Comparison of ENCODE assay signal across 10 cellular contexts in genomic region chr9:120904061-120904998, GRCh38. TPM values are rescaled to one million over a fixed set of nuclear protein-coding genes. Genes with fewer than 3 reads are reported as not detected.
A peak's percentile ranks its signal among the peaks of the same experiment; 100 is the strongest.
DNase-seq lines count a peak whose midpoint lies in the region; ATAC-seq, FAIRE-seq and TF ChIP-seq lines count a peak whose summit lies in the region.
"Had no signal": no experiment of that assay in that cellular context is flagged by ENCODE, and none has a peak within 500 bp of the region (broad histone marks: within the 10 kb centered on the region; RNA-seq: fewer than 3 reads in every experiment).

No MANE protein-coding gene starts in this region.

- FAIRE-seq in HepG2 (lab: Jason Lieb, UNC) (no peak), urothelium cell line (lab: Jason Lieb, UNC) (no peak)
- FAIRE-seq: kidney had no signal

- no peaks in the 10 kb centered on the region for H3K27me3 ChIP-seq in right lobe of liver
- H3K27me3 ChIP-seq in HepG2 (ENCODE audit: control insufficient read depth in 1 of 2, insufficient read depth in 2 of 2, low read length in 2 of 2): peaks cover 0 to 18% of the 10 kb centered on the region in 2 experiments; a peak in 2 of 5 replicates
- no peaks in the 10 kb centered on the region for H3K27me3 ChIP-seq in transverse colon
- H3K27me3 ChIP-seq: thyroid gland had no signal

- intact Hi-C loops in right lobe of liver (cut with DNase I) (no loop called here), HepG2 (cut with micrococcal nuclease; ENCODE audit: unreplicated experiment) (no loop called here), activated B cell treated with CpG ODN at 0.5 μM for 24 hours (cut with micrococcal nuclease) (loop anchor here (1.0 kb wide), 1 partner anchor 32 kb away; no protein-coding TSS in a partner anchor), transverse colon (cut with DNase I; ENCODE audit: low total_unique reads) (no loop called here)

- TF ChIP-seq CTCF in right lobe of liver (IDR thresholded peaks at IDR 0.05) (no peak), HepG2 (CRISPR knock-in tag; IDR thresholded peaks at IDR 0.05) (no peak), activated B cell treated with CpG ODN at 0.5 μM for 24 hours (IDR thresholded peaks at IDR 0.05) (no peak), transverse colon (IDR thresholded peaks at IDR 0.05) (no peak)

- H3K27ac ChIP-seq in right lobe of liver (no peak overlapping the region), HepG2 (ENCODE audit: extremely low read length, insufficient read depth, low read length) (no peak overlapping the region), transverse colon (peak overlapping the region in 3 of 4 donors; percentile 18 to 53 (median 34))
- H3K27ac ChIP-seq: thyroid gland had no signal

- H4K20me1 ChIP-seq in HepG2 (ENCODE audit: insufficient read depth, low read length): no peaks in the 10 kb centered on the region

- peaks cover 68% of the 10 kb centered on the region for H3K4me1 Mint-ChIP-seq in activated B cell treated with CpG ODN at 0.5 μM for 24 hours
- peaks cover 71% of the 10 kb centered on the region for H3K4me1 Mint-ChIP-seq in central memory CD8-positive, alpha-beta T cell

- ATAC-seq in right lobe of liver (peak in 3 of 4 donors; percentile 26 to 43 (median 28)), HepG2 (no peak; the same call in 2 of the 3 replicates), activated B cell treated with CpG ODN at 0.5 μM for 24 hours (ENCODE audit: low read depth) (peak; percentile 53), HG02884 (IDR thresholded peaks at IDR 0.05; ENCODE audit: unreplicated experiment) (no peak)
- peak; percentile 76 for ATAC-seq in central memory CD8-positive, alpha-beta T cell (replicated peaks; ENCODE audit: extremely low read depth, poor library complexity, severe bottlenecking)

- CTCF ChIA-PET in HepG2 (lab: Yijun Ruan, JAX; ENCODE audit: low intra/inter-chr PET ratio, low total read pairs): no interaction called here
- CTCF ChIA-PET in activated B cell treated with CpG ODN at 0.5 μM for 24 hours (lab: Charles Lee): interaction anchor here (1.0 to 2.6 kb wide), 5 partner anchors 9 to 33 kb away, joined by 3 to 8 read pairs (median 4); no protein-coding TSS in a partner anchor

- no peak overlapping the region for H2AFZ ChIP-seq in HepG2 (ENCODE audit: low read length)

- in situ Hi-C loops in HepG2 (cut with HindIII; ENCODE audit: extremely low pct_ligation_motif_present, low pct_unique_long_range_greater_than_20kb) (no loop called here), transverse colon (cut with MboI; ENCODE audit: low pct_ligation_motif_present in 1 of 4, low pct_unique_long_range_greater_than_20kb in 1 of 4, low sequenced_read_pairs in 3 of 4) (no loop called here)

- H3K36me3 ChIP-seq in right lobe of liver: no peaks in the 10 kb centered on the region
- H3K36me3 ChIP-seq in HepG2 (replicated peaks in 1 of 2; ENCODE audit: control insufficient read depth in 1 of 2, insufficient read depth in 2 of 2, low read length in 2 of 2): no peaks in the 10 kb centered on the region
- H3K36me3 ChIP-seq in transverse colon: no peaks in the 10 kb centered on the region
- H3K36me3 ChIP-seq: thyroid gland had no signal

- no TSS peak for BruUV-seq in HepG2 (replicated peaks; lab: Mats Ljungman, UMichigan)

- DNase-seq in right lobe of liver (no peak), HepG2 (ENCODE audit: low spot score) (no peak), activated B cell treated with CpG ODN at 0.5 μM for 24 hours (no peak), transverse colon (peak; percentile 43), urothelium cell line (ENCODE audit: low spot score) (no peak), NCI-H226 (no peak)
- DNase-seq in central memory CD8-positive, alpha-beta T cell (ENCODE audit: low spot score in 2 of 2): peak in 1 of 2 donors; percentile 52
- DNase-seq: kidney had no signal

- no peak overlapping the region for H3K4me3 ChIP-seq in right lobe of liver
- no peak overlapping the region for H3K4me3 ChIP-seq in HepG2 (replicated peaks in 1 of 3; ENCODE audit: insufficient read depth in 1 of 3, low read depth in 2 of 3, low read length in 3 of 3)
- no peak overlapping the region for H3K4me3 ChIP-seq in transverse colon
- H3K4me3 ChIP-seq: thyroid gland had no signal

- peaks cover 82% of the 10 kb centered on the region for H3K36me3 Mint-ChIP-seq in activated B cell treated with CpG ODN at 0.5 μM for 24 hours (ENCODE audit: low read depth)
- peaks cover 36% of the 10 kb centered on the region for H3K36me3 Mint-ChIP-seq in central memory CD8-positive, alpha-beta T cell (ENCODE audit: insufficient read depth)

- TF ChIP-seq RAD21 in HepG2 (CRISPR knock-in tag; IDR thresholded peaks at IDR 0.05): no peak

- TF ChIP-seq POLR2A in right lobe of liver (IDR thresholded peaks at IDR 0.05) (no peak), HepG2 (IDR thresholded peaks at IDR 0.05; ENCODE audit: insufficient read depth in 1 of 2, low read depth in 2 of 2, low read length in 2 of 2) (no peak), transverse colon (IDR thresholded peaks at IDR 0.05) (no peak)

- TF ChIP-seq EP300 in HepG2 (IDR thresholded peaks at IDR 0.05; ENCODE audit: low read depth in 2 of 2, low read length in 2 of 2) (no peak), HepG2 (CRISPR knock-in tag; IDR thresholded peaks at IDR 0.05; ENCODE audit: borderline replicate concordance) (no peak), transverse colon (IDR thresholded peaks at IDR 0.05; ENCODE audit: low read depth) (no peak)

- no peak overlapping the region for H3K9ac ChIP-seq in HepG2 (ENCODE audit: insufficient read depth, low read depth, low read length)

- POLR2A ChIA-PET in HepG2 (lab: Yijun Ruan, JAX) (no interaction called here), activated B cell treated with CpG ODN at 0.5 μM for 24 hours (lab: Charles Lee) (interaction anchor here (0.6 to 8.3 kb wide), 11 partner anchors 12 to 162 kb away, joined by 3 to 61 read pairs (median 4); partner anchors contain the start of genes FBXW2, PHF19 and TRAF1)

- WGBS in right lobe of liver (ENCODE audit: insufficient coverage, low coverage, low lambda C conversion rate, missing lambda C conversion rate): 88% methylated on average over 5 of the region's 16 CpGs
- WGBS in HepG2 (ENCODE audit: low lambda C conversion rate): 62% methylated on average over 8 of the region's 16 CpGs
- 85 to 89% methylated on average over 4 to 15 of the region's 16 CpGs for WGBS in transverse colon (ENCODE audit: low coverage in 1 of 2), 2 donors

- no peaks in the 10 kb centered on the region for H3K27me3 Mint-ChIP-seq in activated B cell treated with CpG ODN at 0.5 μM for 24 hours
- H3K27me3 Mint-ChIP-seq in central memory CD8-positive, alpha-beta T cell: no peaks in the 10 kb centered on the region

- H3K79me2 ChIP-seq in HepG2 (ENCODE audit: insufficient read depth, low read length): no peaks in the 10 kb centered on the region

- no peaks in the 10 kb centered on the region for H3K4me1 ChIP-seq in right lobe of liver
- no peaks in the 10 kb centered on the region for H3K4me1 ChIP-seq in HepG2 (ENCODE audit: insufficient read depth, low read length)
- no peaks in the 10 kb centered on the region for H3K4me1 ChIP-seq in transverse colon
- H3K4me1 ChIP-seq: thyroid gland had no signal

- H3K27ac Mint-ChIP-seq in activated B cell treated with CpG ODN at 0.5 μM for 24 hours: peak overlapping the region; percentile 74
- H3K27ac Mint-ChIP-seq in central memory CD8-positive, alpha-beta T cell (ENCODE audit: low read depth): peak overlapping the region; percentile 96

- no peak overlapping the region for H3K4me2 ChIP-seq in HepG2 (ENCODE audit: low read depth, low read length)

- H3K9me3 ChIP-seq in right lobe of liver: no peaks in the 10 kb centered on the region
- H3K9me3 ChIP-seq in HepG2 (ENCODE audit: low read length): no peaks in the 10 kb centered on the region
- no peaks in the 10 kb centered on the region for H3K9me3 ChIP-seq in transverse colon
- H3K9me3 ChIP-seq: thyroid gland had no signal

- peak overlapping the region; percentile 24 for H3K4me3 Mint-ChIP-seq in activated B cell treated with CpG ODN at 0.5 μM for 24 hours
- peak overlapping the region; percentile 63 for H3K4me3 Mint-ChIP-seq in central memory CD8-positive, alpha-beta T cell

- no peaks in the 10 kb centered on the region for H3K9me3 Mint-ChIP-seq in activated B cell treated with CpG ODN at 0.5 μM for 24 hours
- no peaks in the 10 kb centered on the region for H3K9me3 Mint-ChIP-seq in central memory CD8-positive, alpha-beta T cell

RNA-seq across cellular contexts. Expression of gene TRAF1, which starts 22.3 kb away (rescaled TPM):
- 1 to 10 TPM in 5 of 6 experiments, under 1 TPM in 1; 0.99 to 2.5 (median 2.1) TPM for total RNA-seq in right lobe of liver
- 0.11 and 0.44 TPM in 2 replicates for total RNA-seq in HepG2 (2016; rRNA removed; fragmentation: Illumina TruSeq; extraction: Trizol)
- 0.09 and 0.10 TPM in 2 replicates for total RNA-seq in HepG2 (2016; cell fraction: cytosol; rRNA removed; fragmentation: Illumina TruSeq; extraction: Trizol; ENCODE audit: low read depth)
- 0.25 and 0.39 TPM in 2 replicates for total RNA-seq in HepG2 (2016; cell fraction: insoluble cytoplasmic fraction; rRNA removed; fragmentation: Illumina TruSeq; extraction: Trizol)
- total RNA-seq in HepG2 (2016; cell fraction: membrane; rRNA removed; fragmentation: Illumina TruSeq; extraction: Trizol): 0.09 and 0.21 TPM in 2 replicates
- 0.75 and 0.87 TPM in 2 replicates for total RNA-seq in HepG2 (2016; cell fraction: nucleus; rRNA removed; fragmentation: Illumina TruSeq; extraction: Trizol)
- polyA plus RNA-seq in HepG2 (2011; rRNA removed): 1.0 and 1.8 TPM in 2 replicates
- 0.48 and 0.60 TPM in 2 replicates for polyA plus RNA-seq in HepG2 (2011; cell fraction: cytosol; rRNA removed)
- 5.5 and 7.6 TPM in 2 replicates for polyA plus RNA-seq in HepG2 (2011; cell fraction: nucleus; rRNA removed)
- 0.59 and 0.96 TPM in 2 replicates for polyA plus RNA-seq in HepG2 (2012)
- polyA plus RNA-seq in HepG2 (2016; cell fraction: cytosol; fragmentation: Illumina TruSeq; extraction: Trizol; ENCODE audit: low read depth): 0.07 and 0.10 TPM in 2 replicates
- 0.19 and 0.26 TPM in 2 replicates for polyA plus RNA-seq in HepG2 (2016; cell fraction: insoluble cytoplasmic fraction; fragmentation: Illumina TruSeq; extraction: Trizol; ENCODE audit: low read depth)
- polyA plus RNA-seq in HepG2 (2016; cell fraction: membrane; fragmentation: Illumina TruSeq; extraction: Trizol; ENCODE audit: low read depth): 0.09 and 0.19 TPM in 2 replicates
- 2.2 TPM in 2 replicates for polyA plus RNA-seq in HepG2 (2016; cell fraction: nucleus; fragmentation: Illumina TruSeq; extraction: Trizol; ENCODE audit: insufficient read depth, low read depth)
- polyA minus RNA-seq in HepG2 (2011; rRNA and poly(A)+ RNA removed; ENCODE audit: low replicate concordance): 0.91 and 1.4 TPM in 2 replicates
- polyA minus RNA-seq in HepG2 (2011; cell fraction: cytosol; rRNA and poly(A)+ RNA removed): 0.09 and 0.20 TPM in 2 replicates
- 3.5 and 3.7 TPM in 2 replicates for polyA minus RNA-seq in HepG2 (2011; cell fraction: nucleus; rRNA and poly(A)+ RNA removed)
- 115 and 130 TPM in 2 replicates for total RNA-seq in activated B cell treated with CpG ODN at 0.5 μM for 24 hours
- total RNA-seq in transverse colon: 1 to 10 TPM; 2.2 to 7.2 (median 4.3) TPM

RNA-seq across cellular contexts. Expression of gene PHF19, which starts 27.3 kb away (rescaled TPM):
- total RNA-seq in right lobe of liver (1 to 10 TPM; 2.2 to 8.0 (median 5.2) TPM), HepG2 (2016; rRNA removed; fragmentation: Illumina TruSeq; extraction: Trizol) (38.9 and 41.3 TPM in 2 replicates), activated B cell treated with CpG ODN at 0.5 μM for 24 hours (50.2 and 55.3 TPM in 2 replicates), transverse colon (10 to 100 TPM in 2 of 4 donors, 1 to 10 TPM in 2; 6.7 to 11.1 (median 9.3) TPM)
- 37.4 and 48.9 TPM in 2 replicates for total RNA-seq in HepG2 (2016; cell fraction: cytosol; rRNA removed; fragmentation: Illumina TruSeq; extraction: Trizol; ENCODE audit: low read depth)
- total RNA-seq in HepG2 (2016; cell fraction: insoluble cytoplasmic fraction; rRNA removed; fragmentation: Illumina TruSeq; extraction: Trizol): 37.1 and 41.5 TPM in 2 replicates
- 43.2 and 56.9 TPM in 2 replicates for total RNA-seq in HepG2 (2016; cell fraction: membrane; rRNA removed; fragmentation: Illumina TruSeq; extraction: Trizol)
- 34.7 and 40.7 TPM in 2 replicates for total RNA-seq in HepG2 (2016; cell fraction: nucleus; rRNA removed; fragmentation: Illumina TruSeq; extraction: Trizol)
- polyA plus RNA-seq in HepG2 (2011; rRNA removed): 25.5 and 29.7 TPM in 2 replicates
- polyA plus RNA-seq in HepG2 (2011; cell fraction: cytosol; rRNA removed): 20.2 and 33.0 TPM in 2 replicates
- 61.0 and 76.3 TPM in 2 replicates for polyA plus RNA-seq in HepG2 (2011; cell fraction: nucleus; rRNA removed)
- polyA plus RNA-seq in HepG2 (2012): 20.3 and 24.3 TPM in 2 replicates
- polyA plus RNA-seq in HepG2 (2016; cell fraction: cytosol; fragmentation: Illumina TruSeq; extraction: Trizol; ENCODE audit: low read depth): 79.2 and 107 TPM in 2 replicates
- polyA plus RNA-seq in HepG2 (2016; cell fraction: insoluble cytoplasmic fraction; fragmentation: Illumina TruSeq; extraction: Trizol; ENCODE audit: low read depth): 42.2 and 45.3 TPM in 2 replicates
- polyA plus RNA-seq in HepG2 (2016; cell fraction: membrane; fragmentation: Illumina TruSeq; extraction: Trizol; ENCODE audit: low read depth): 66.8 and 74.2 TPM in 2 replicates
- polyA plus RNA-seq in HepG2 (2016; cell fraction: nucleus; fragmentation: Illumina TruSeq; extraction: Trizol; ENCODE audit: insufficient read depth, low read depth): 60.4 and 66.8 TPM in 2 replicates
- polyA minus RNA-seq in HepG2 (2011; rRNA and poly(A)+ RNA removed; ENCODE audit: low replicate concordance): 67.2 and 159 TPM in 2 replicates
- 15.8 and 17.7 TPM in 2 replicates for polyA minus RNA-seq in HepG2 (2011; cell fraction: cytosol; rRNA and poly(A)+ RNA removed)
- polyA minus RNA-seq in HepG2 (2011; cell fraction: nucleus; rRNA and poly(A)+ RNA removed): 34.7 and 42.2 TPM in 2 replicates

Comparison
In these comparisons a context has a peak if more than half of its experiments do, and no peak if none do; other contexts are left out.
1. ATAC-seq: peak in right lobe of liver (3 of 4), activated B cell treated with CpG ODN at 0.5 μM for 24 hours (single experiment) and central memory CD8-positive, alpha-beta T cell (single experiment); none in HepG2 (single experiment) and HG02884 (single experiment).
2. H3K27ac ChIP-seq: peak in transverse colon (3 of 4); none in right lobe of liver (0 of 3) and HepG2 (single experiment).
3. RNA of gene TRAF1, which starts 22.3 kb away (total RNA-seq): 115 to 130 TPM in activated B cell treated with CpG ODN at 0.5 μM for 24 hours; 2.2 to 7.2 TPM in transverse colon, 0.99 to 2.5 TPM in right lobe of liver and 0.09 to 0.87 TPM in HepG2; every median in the first group is over 10 times any median in the second.